ENCODE assay signal across 8 cellular contexts in the genomic region with DNA sequence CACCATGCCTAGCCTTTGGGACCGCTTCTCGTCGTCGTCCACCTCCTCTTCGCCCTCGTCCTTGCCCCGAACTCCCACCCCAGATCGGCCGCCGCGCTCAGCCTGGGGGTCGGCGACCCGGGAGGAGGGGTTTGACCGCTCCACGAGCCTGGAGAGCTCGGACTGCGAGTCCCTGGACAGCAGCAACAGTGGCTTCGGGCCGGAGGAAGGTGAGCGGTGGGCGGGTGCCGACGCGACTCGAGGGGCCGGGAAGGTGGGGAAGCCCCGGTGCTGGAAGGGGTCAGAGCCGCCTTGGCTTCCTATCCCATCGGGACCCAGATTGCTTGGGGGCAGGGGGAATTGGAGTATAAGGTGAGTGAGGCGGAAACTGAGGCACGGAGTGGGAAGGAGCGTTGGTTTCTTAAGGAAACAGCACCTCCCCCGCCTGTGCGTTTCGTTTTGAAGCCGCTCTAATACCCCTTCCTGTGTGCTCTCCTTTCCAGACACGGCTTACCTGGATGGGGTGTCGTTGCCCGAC. TPM values are rescaled to one million over a fixed set of nuclear protein-coding genes. Genes with fewer than 3 reads are reported as not detected.
DNase-seq lines count a peak whose midpoint lies in the region; ATAC-seq and TF ChIP-seq lines count a peak whose summit lies in the region.

No MANE protein-coding gene starts in this region.

- peak overlapping the region; percentile 84 to 100 (median 96) for H3K4me3 ChIP-seq in BLaER1 treated with 17β-estradiol and CSF1 and Interleukin-3, amounts not matched to agents 10 nM and 100 nM
- H3K4me3 ChIP-seq in adipocyte (ENCODE audit: low read length) (peak overlapping the region; percentile 97), stomach (peak overlapping the region; percentile 69 to 96 (median 80))

- peak overlapping the region; percentile 90 to 99 (median 96) for H3K4me2 ChIP-seq in BLaER1 treated with 17β-estradiol and CSF1 and Interleukin-3, amounts not matched to agents 10 nM and 100 nM

- intact Hi-C loops in stomach (cut with DNase I; ENCODE audit: low total_unique reads): no loop called here

- H3K36me3 ChIP-seq in BLaER1 treated with 17β-estradiol and CSF1 and Interleukin-3, amounts not matched to agents 10 nM and 100 nM: peaks cover 18 to 29% (median 24%) of the 10 kb centered on the region in 11 experiments
- peaks cover 20% of the 10 kb centered on the region for H3K36me3 ChIP-seq in adipocyte (ENCODE audit: control insufficient read depth, insufficient read depth, low read length, severe bottlenecking)
- peaks cover 15 to 26% (median 20%) of the 10 kb centered on the region in 4 donors for H3K36me3 ChIP-seq in stomach

- DNase-seq in adipocyte (ENCODE audit: low read depth): no peak
- peak; percentile 66 for DNase-seq in iris pigment epithelial cell (ENCODE audit: low read depth)
- no peak for DNase-seq in stomach
- no peak for DNase-seq in SW480 (ENCODE audit: low spot score)
- DNase-seq in NOMO-1 treated with dmso at 0.1 percent for 144 hours (lab: John Stamatoyannopoulos, UW; ENCODE audit: unreplicated experiment): no peak

- 0 to 1% (median 1%) methylated on average over 34 to 40 of the region's 40 CpGs for WGBS in stomach, 5 donors

- no peak for TF ChIP-seq EP300 in stomach (IDR thresholded peaks at IDR 0.05)

- peaks cover 42 to 83% (median 65%) of the 10 kb centered on the region in 10 experiments for H3K4me1 ChIP-seq in BLaER1 treated with 17β-estradiol and CSF1 and Interleukin-3, amounts not matched to agents 10 nM and 100 nM
- peaks cover 16% of the 10 kb centered on the region for H3K4me1 ChIP-seq in adipocyte (ENCODE audit: control insufficient read depth, insufficient read depth, low read length)
- peaks cover 26 to 47% (median 37%) of the 10 kb centered on the region in 4 donors for H3K4me1 ChIP-seq in stomach

- peak overlapping the region; percentile 88 to 97 (median 94) for H3K9ac ChIP-seq in BLaER1 treated with 17β-estradiol and CSF1 and Interleukin-3, amounts not matched to agents 10 nM and 100 nM
- peak overlapping the region; percentile 99 for H3K9ac ChIP-seq in adipocyte (ENCODE audit: low read length)

- no peaks in the 10 kb centered on the region; a peak in 1 of 22 replicates for H3K9me3 ChIP-seq in BLaER1 treated with 17β-estradiol and CSF1 and Interleukin-3, amounts not matched to agents 10 nM and 100 nM (replicated peaks in 1 of 11)
- H3K9me3 ChIP-seq in adipocyte (ENCODE audit: control insufficient read depth, low read length) (no peaks in the 10 kb centered on the region), stomach (no peaks in the 10 kb centered on the region)

- TF ChIP-seq POLR2A in stomach (IDR thresholded peaks at IDR 0.05): no peak

- peaks cover 27 to 38% (median 31%) of the 10 kb centered on the region in 11 experiments; a peak in 21 of 22 replicates for H4K20me1 ChIP-seq in BLaER1 treated with 17β-estradiol and CSF1 and Interleukin-3, amounts not matched to agents 10 nM and 100 nM

- ATAC-seq in HG02642 (IDR thresholded peaks at IDR 0.05; ENCODE audit: poor library complexity, unreplicated experiment) (peak; percentile 3), HG02852 (IDR thresholded peaks at IDR 0.05; ENCODE audit: unreplicated experiment) (no peak)

- peak overlapping the region; percentile 76 to 92 (median 89) for H3K27ac ChIP-seq in BLaER1 treated with 17β-estradiol and CSF1 and Interleukin-3, amounts not matched to agents 10 nM and 100 nM
- peak overlapping the region; percentile 92 to 96 (median 92) for H3K27ac ChIP-seq in stomach

- no peaks in the 10 kb centered on the region for H3K27me3 ChIP-seq in BLaER1 treated with 17β-estradiol and CSF1 and Interleukin-3, amounts not matched to agents 10 nM and 100 nM
- H3K27me3 ChIP-seq in adipocyte (replicated peaks; ENCODE audit: control insufficient read depth, insufficient read depth, low read length) (no peaks in the 10 kb centered on the region), stomach (no peaks in the 10 kb centered on the region)

- no peak for TF ChIP-seq CTCF in stomach (IDR thresholded peaks at IDR 0.05)

RNA-seq across cellular contexts. Expression of gene DDIT4, which starts 0.5 kb away (rescaled TPM):
- total RNA-seq in stomach: 100 to 1,000 TPM in 4 of 5 donors, 10 to 100 TPM in 1; 89.9 to 188 (median 154) TPM
- 100 to 1,000 TPM; 122 to 176 (median 170) TPM for polyA plus RNA-seq in stomach

RNA-seq across cellular contexts. Expression of gene ASCC1, which starts 58.2 kb away (rescaled TPM):
- total RNA-seq in stomach: 100 to 1,000 TPM in 1 of 5 donors, 10 to 100 TPM in 2, 1 to 10 TPM in 2; 4.3 to 142 (median 19.4) TPM
- polyA plus RNA-seq in stomach: 10 to 100 TPM in 2 of 3 donors, 1 to 10 TPM in 1; 8.4 to 14.7 (median 12.5) TPM

RNA-seq across cellular contexts. Expression of gene ANAPC16, which starts 58.5 kb away (rescaled TPM):
- total RNA-seq in stomach: 100 to 1,000 TPM in 2 of 5 donors, 10 to 100 TPM in 3; 12.7 to 104 (median 68.8) TPM
- 100 to 1,000 TPM; 164 to 231 (median 170) TPM for polyA plus RNA-seq in stomach
